In genomic region chr5:139635191-139635590, GRCh38 we compare ENCODE assay signal across 10 cellular contexts. TPM values are rescaled to one million over a fixed set of nuclear protein-coding genes. Genes with fewer than 3 reads are reported as not detected.
A peak's percentile ranks its signal among the peaks of the same experiment; 100 is the strongest.
DNase-seq lines count a peak whose midpoint lies in the region; ATAC-seq and TF ChIP-seq lines count a peak whose summit lies in the region.
"Had no signal": no experiment of that assay in that cellular context is flagged by ENCODE, and none has a peak within 500 bp of the region (broad histone marks: within the 10 kb centered on the region; RNA-seq: fewer than 3 reads in every experiment).

No MANE protein-coding gene starts in this region.

- no peaks in the 10 kb centered on the region for H3K9me2 ChIP-seq in OCI-LY1 (ENCODE audit: low read depth, low read length)

- H3K4me3 Mint-ChIP-seq in CD4-positive, alpha-beta T cell = no peak overlapping the region

- CTCF ChIA-PET in CD4-positive, alpha-beta T cell (lab: Charles Lee) = interaction anchor here (0.6 to 11.4 kb wide), 8 partner anchors 15 to 511 kb away, joined by 3 to 172 read pairs (median 8); no protein-coding TSS in a partner anchor

- peaks cover 2% of the 10 kb centered on the region for H3K36me3 Mint-ChIP-seq in CD4-positive, alpha-beta T cell (ENCODE audit: low read depth)

- 0 out of 2 replicates have a peak, but pooled peaks cover 6% of the 10 kb centered on the region for H3F3A ChIP-seq in OCI-LY1 (ENCODE audit: insufficient read depth, low read length)

- no peaks in the 10 kb centered on the region for H3K27me3 Mint-ChIP-seq in CD4-positive, alpha-beta T cell

- H4K20me1 ChIP-seq in OCI-LY1 (ENCODE audit: insufficient read depth, low read length) = no peaks in the 10 kb centered on the region

- no peak for ATAC-seq in CD4-positive, alpha-beta T cell (ENCODE audit: poor library complexity)
- ATAC-seq in GM19395 (IDR thresholded peaks at IDR 0.05; ENCODE audit: unreplicated experiment) = no peak

- H3K4me2 ChIP-seq in OCI-LY1 (ENCODE audit: low read length) = peak overlapping the region; percentile 98; the same call in 1 of the 2 replicates

- peak overlapping the region; percentile 60; the same call in 1 of the 2 replicates for H3K9ac ChIP-seq in OCI-LY1 (ENCODE audit: low read length)

- H3K4me3 ChIP-seq in OCI-LY1 (ENCODE audit: low read depth, low read length, poor library complexity, severe bottlenecking) = no peak overlapping the region

- POLR2A ChIA-PET in CD4-positive, alpha-beta T cell (lab: Charles Lee) = interaction anchor here (1.1 to 2.9 kb wide), 10 partner anchors 8 to 130 kb away, joined by 3 to 21 read pairs (median 7); partner anchors contain the start of genes CXXC5 and UBE2D2

- H3K4me1 Mint-ChIP-seq in CD4-positive, alpha-beta T cell (ENCODE audit: low read depth) = peaks cover 41% of the 10 kb centered on the region

- H3K4me1 ChIP-seq in OCI-LY1 (ENCODE audit: insufficient read depth, low read length, severe bottlenecking) = peaks cover 67% of the 10 kb centered on the region

- H3K27ac ChIP-seq in CD4-positive, alpha-beta T cell (ENCODE audit: low read depth, low read length) = no peak overlapping the region
- H3K27ac ChIP-seq in OCI-LY1 (ENCODE audit: low read depth, low read length, poor library complexity, severe bottlenecking) (peak overlapping the region; percentile 98), cingulate gyrus (ENCODE audit: low read depth, low read length) (peak overlapping the region; percentile 3)
- H3K27ac ChIP-seq: brain microvascular endothelial cell had no signal

- no peaks in the 10 kb centered on the region for H3K9me3 Mint-ChIP-seq in CD4-positive, alpha-beta T cell

- DNase-seq in CD4-positive, alpha-beta T cell = peak in 1 of 10 experiments; percentile 11
- DNase-seq in posterior vena cava (ENCODE audit: low spot score) (peak; percentile 26), SIG-M5 (lab: John Stamatoyannopoulos, UW) (no peak), NCI-H1694 (lab: John Stamatoyannopoulos, UW) (no peak), nucleus accumbens (lab: John Stamatoyannopoulos, UW) (no peak)
- DNase-seq: activated CD4-positive, alpha-beta T cell treated with anti-CD3 and anti-CD28 coated beads for 48 hours had no signal

- no peaks in the 10 kb centered on the region for H3K9me3 ChIP-seq in CD4-positive, alpha-beta T cell (ENCODE audit: control insufficient read depth, low read length)
- no peaks in the 10 kb centered on the region for H3K9me3 ChIP-seq in OCI-LY1 (ENCODE audit: low read length)

- intact Hi-C loops in CD4-positive, alpha-beta T cell (cut with DNase I, micrococcal nuclease) = loop anchor here in 1 of 2 experiments (5.0 to 10.0 kb wide), 4 partner anchors 60 to 210 kb away; no protein-coding TSS in a partner anchor
- intact Hi-C loops in posterior vena cava (cut with DNase I) = loop anchor here (2.0 to 5.0 kb wide), 3 partner anchors 56 to 132 kb away; no protein-coding TSS in a partner anchor

- H2AFZ ChIP-seq in OCI-LY1 (ENCODE audit: low read length) = no peak overlapping the region

- no peaks in the 10 kb centered on the region for H3K36me3 ChIP-seq in OCI-LY1 (ENCODE audit: insufficient read depth, low read length)

- TF ChIP-seq CTCF in CD4-positive, alpha-beta T cell (IDR thresholded peaks at IDR 0.05) = no peak
- TF ChIP-seq CTCF in OCI-LY1 (IDR thresholded peaks at IDR 0.05; ENCODE audit: low read length) = no peak

- H3K79me2 ChIP-seq in OCI-LY1 (ENCODE audit: insufficient read depth, low read length) = no peaks in the 10 kb centered on the region

- H3K27ac Mint-ChIP-seq in CD4-positive, alpha-beta T cell = peak overlapping the region; percentile 74

- H3K27me3 ChIP-seq in CD4-positive, alpha-beta T cell (ENCODE audit: control insufficient read depth, insufficient read depth, low read length) = no peaks in the 10 kb centered on the region
- H3K27me3 ChIP-seq in OCI-LY1 (ENCODE audit: insufficient read depth, low read length) = no peaks in the 10 kb centered on the region
- H3K27me3 ChIP-seq: brain microvascular endothelial cell had no signal

RNA-seq across cellular contexts. Expression of gene CXXC5, which starts 13.0 kb away (rescaled TPM):
- 1 to 10 TPM; 1.9 to 2.7 TPM for total RNA-seq in CD4-positive, alpha-beta T cell
- total RNA-seq in posterior vena cava = 10 to 100 TPM; 48.9 to 49.1 TPM

Comparison
In these comparisons a context has a peak if more than half of its experiments do, and no peak if none do; other contexts are left out.
1. RNA of gene CXXC5, which starts 13.0 kb away (total RNA-seq): 48.9 to 49.1 TPM in posterior vena cava; 1.9 to 2.7 TPM in CD4-positive, alpha-beta T cell; every median in the first group is over 10 times any median in the second.